12 cellular contexts compared by ENCODE assay signal in the genomic region with DNA sequence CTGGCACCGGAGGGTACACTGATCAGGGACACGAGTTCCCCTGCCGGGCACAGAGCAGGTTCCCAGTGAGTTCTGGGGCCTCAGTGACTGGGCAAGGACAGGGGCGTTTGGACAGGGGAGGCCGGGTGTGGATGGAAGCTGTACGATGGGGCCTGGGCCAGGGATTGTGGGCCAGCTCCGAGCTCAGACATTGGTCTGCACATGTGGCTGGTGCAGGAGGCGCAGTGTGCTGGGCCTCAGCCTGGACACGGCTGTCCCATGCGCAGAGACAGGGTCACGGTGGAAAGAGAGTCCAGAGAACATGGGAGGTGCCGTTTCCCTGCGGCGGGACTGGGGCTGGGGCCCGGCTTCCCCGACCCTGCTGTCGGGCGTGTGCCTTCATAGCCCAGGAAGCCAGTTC.
DNase-seq lines count a peak whose midpoint lies in the region; ATAC-seq and TF ChIP-seq lines count a peak whose summit lies in the region.
"Had no signal": no experiment of that assay in that cellular context is flagged by ENCODE, and none has a peak within 500 bp of the region (broad histone marks: within the 10 kb centered on the region; RNA-seq: fewer than 3 reads in every experiment).

No MANE protein-coding gene starts in this region.

- H3K9me3 Mint-ChIP-seq in H9 (peaks cover 40 to 42% of the 10 kb centered on the region in 2 experiments), endothelial cell (ENCODE audit: unreplicated experiment) (peaks cover 28% of the 10 kb centered on the region)
- H3K9me3 Mint-ChIP-seq in stimulated activated effector memory CD8-positive, alpha-beta T cell treated with anti-CD3 and anti-CD28 coated beads, Interleukin-12 subunit alpha, Interleukin-12 subunit beta, amount 100 ng/mL, for 72 hours: peaks cover 29% of the 10 kb centered on the region

- H3K23ac ChIP-seq in H9 (ENCODE audit: insufficient read length, low read depth, low read length): no peak overlapping the region

- no peak overlapping the region for H2AFZ ChIP-seq in H9 (ENCODE audit: low read length)

- H4K5ac ChIP-seq in H9 (ENCODE audit: insufficient read length, low read depth, low read length): no peak overlapping the region

- WGBS in H9 (ENCODE audit: extremely low coverage, insufficient read length, low lambda C conversion rate): no CpG with 5 or more reads among the region's 18 CpGs

- DNase-seq in H9 (no peak), endothelial cell (ENCODE audit: low spot score) (no peak), kidney glomerular epithelial cell (lab: John Stamatoyannopoulos, UW) (no peak)
- no peak for DNase-seq in stimulated activated effector memory CD8-positive, alpha-beta T cell treated with anti-CD3 and anti-CD28 coated beads, Interleukin-12 subunit alpha, Interleukin-12 subunit beta, amount 100 ng/mL, for 72 hours (ENCODE audit: low spot score in 2 of 2)
- DNase-seq: activated CD8-positive, alpha-beta memory T cell treated with anti-CD3 and anti-CD28 coated beads, Interleukin-2, amount 10 ng/mL, durations not matched to agents 7 days and 5 days; amniotic stem cell; NCI-H2171 treated with DMSO at 0.1 percent for 48 hours; stimulated activated CD4-positive, alpha-beta T cell treated with anti-CD3 and anti-CD28 coated beads, Interleukin-4, amount 100 ng/mL, for 4 hours had no signal

- H3K18ac ChIP-seq in H9 (ENCODE audit: insufficient read length, low read depth, low read length): no peak overlapping the region

- H3K4me3 Mint-ChIP-seq in H9: no peak overlapping the region
- H3K4me3 Mint-ChIP-seq in endothelial cell (ENCODE audit: unreplicated experiment): no peak overlapping the region
- H3K4me3 Mint-ChIP-seq in stimulated activated effector memory CD8-positive, alpha-beta T cell treated with anti-CD3 and anti-CD28 coated beads, Interleukin-12 subunit alpha, Interleukin-12 subunit beta, amount 100 ng/mL, for 72 hours: no peak overlapping the region
- H3K4me3 Mint-ChIP-seq: activated CD8-positive, alpha-beta memory T cell treated with anti-CD3 and anti-CD28 coated beads, Interleukin-2, amount 10 ng/mL, durations not matched to agents 7 days and 5 days had no signal

- H3K4me3 ChIP-seq in mucosa of rectum (ENCODE audit: low read length in 2 of 2) (no peak overlapping the region), stomach smooth muscle (ENCODE audit: low read length in 2 of 2) (peak overlapping the region in 1 of 2 donors; percentile 58)

- H4K8ac ChIP-seq in H9 (replicated peaks; ENCODE audit: insufficient read length, low read depth, low read length): no peak overlapping the region

- H4K20me1 ChIP-seq in H9 (ENCODE audit: control insufficient read depth, insufficient read depth, insufficient read length): no peaks in the 10 kb centered on the region

- H3K27me3 ChIP-seq in H9 (ENCODE audit: insufficient read depth, low read length) (no peaks in the 10 kb centered on the region; the same call in 1 of the 2 replicates), mucosa of rectum (ENCODE audit: control insufficient read depth in 2 of 2, insufficient read depth in 2 of 2, low read length in 2 of 2) (no peaks in the 10 kb centered on the region), stomach smooth muscle (ENCODE audit: control insufficient read depth in 1 of 2, insufficient read depth in 2 of 2, low read length in 2 of 2) (no peaks in the 10 kb centered on the region)

- ATAC-seq in stimulated activated effector memory CD8-positive, alpha-beta T cell treated with anti-CD3 and anti-CD28 coated beads, Interleukin-12 subunit alpha, Interleukin-12 subunit beta, amount 100 ng/mL, for 72 hours: no peak
- no peak for ATAC-seq in GM21786 (IDR thresholded peaks at IDR 0.05; ENCODE audit: unreplicated experiment)
- no peak for ATAC-seq in GM21576 (IDR thresholded peaks at IDR 0.05; ENCODE audit: unreplicated experiment)
- ATAC-seq: activated CD8-positive, alpha-beta memory T cell treated with anti-CD3 and anti-CD28 coated beads, Interleukin-2, amount 10 ng/mL, durations not matched to agents 7 days and 5 days had no signal

- H2BK120ac ChIP-seq in H9 (ENCODE audit: low read depth, low read length, poor library complexity, severe bottlenecking): no peak overlapping the region

- H3K27ac Mint-ChIP-seq in H9 (no peak overlapping the region), endothelial cell (ENCODE audit: unreplicated experiment) (peak overlapping the region; percentile 59)
- H3K27ac Mint-ChIP-seq in stimulated activated effector memory CD8-positive, alpha-beta T cell treated with anti-CD3 and anti-CD28 coated beads, Interleukin-12 subunit alpha, Interleukin-12 subunit beta, amount 100 ng/mL, for 72 hours: no peak overlapping the region
- H3K27ac Mint-ChIP-seq: activated CD8-positive, alpha-beta memory T cell treated with anti-CD3 and anti-CD28 coated beads, Interleukin-2, amount 10 ng/mL, durations not matched to agents 7 days and 5 days had no signal

- H3K79me2 ChIP-seq in H9 (ENCODE audit: insufficient read depth, low read length): no peaks in the 10 kb centered on the region

- peaks cover 16 to 46% (median 27%) of the 10 kb centered on the region in 3 experiments for H3K36me3 Mint-ChIP-seq in H9 (ENCODE audit: insufficient read depth in 1 of 3, low read depth in 3 of 3)
- H3K36me3 Mint-ChIP-seq in endothelial cell (ENCODE audit: low read depth, unreplicated experiment): peaks cover 46% of the 10 kb centered on the region
- H3K36me3 Mint-ChIP-seq in stimulated activated effector memory CD8-positive, alpha-beta T cell treated with anti-CD3 and anti-CD28 coated beads, Interleukin-12 subunit alpha, Interleukin-12 subunit beta, amount 100 ng/mL, for 72 hours: no peaks in the 10 kb centered on the region
- H3K36me3 Mint-ChIP-seq: activated CD8-positive, alpha-beta memory T cell treated with anti-CD3 and anti-CD28 coated beads, Interleukin-2, amount 10 ng/mL, durations not matched to agents 7 days and 5 days had no signal

- H3K4me1 ChIP-seq in H9 (ENCODE audit: insufficient read depth, low read length) (peaks cover 3% of the 10 kb centered on the region; the same call in 1 of the 2 replicates), mucosa of rectum (ENCODE audit: control insufficient read depth in 2 of 2, insufficient read depth in 2 of 2, low read length in 2 of 2) (peaks cover 5 to 11% of the 10 kb centered on the region in 2 donors), stomach smooth muscle (ENCODE audit: control insufficient read depth, insufficient read depth, low read length) (peaks cover 31% of the 10 kb centered on the region)

- no peak overlapping the region for H2BK12ac ChIP-seq in H9 (ENCODE audit: insufficient read length, low read depth, low read length)

- peaks cover 92% of the 10 kb centered on the region for H3K27me3 Mint-ChIP-seq in H9 (ENCODE audit: low read depth)
- peaks cover 21% of the 10 kb centered on the region for H3K27me3 Mint-ChIP-seq in endothelial cell (ENCODE audit: unreplicated experiment)

- H3T11ph ChIP-seq in H9 (ENCODE audit: low read length): no peak overlapping the region

- H3K79me1 ChIP-seq in H9 (ENCODE audit: insufficient read depth, low read depth, low read length, poor library complexity, severe bottlenecking): no peaks in the 10 kb centered on the region

- H3K9me3 ChIP-seq in H9 (ENCODE audit: control insufficient read depth, low read depth, low read length) (no peaks in the 10 kb centered on the region), mucosa of rectum (ENCODE audit: control insufficient read depth in 2 of 2, low read length in 2 of 2) (no peaks in the 10 kb centered on the region), stomach smooth muscle (ENCODE audit: control insufficient read depth in 2 of 2, low read length in 2 of 2) (peaks cover 7 to 20% of the 10 kb centered on the region in 2 donors)

- H4K91ac ChIP-seq in H9 (ENCODE audit: insufficient read length, low read depth, low read length): no peak overlapping the region

- H2BK20ac ChIP-seq in H9 (ENCODE audit: low read depth, low read length, poor library complexity, severe bottlenecking): no peak overlapping the region

- H3K56ac ChIP-seq in H9 (ENCODE audit: insufficient read length, low read depth, low read length): no peak overlapping the region

- no peak overlapping the region for H2BK5ac ChIP-seq in H9 (ENCODE audit: insufficient read length, low read length)

- H3K36me3 ChIP-seq in mucosa of rectum (ENCODE audit: control insufficient read depth in 2 of 2, insufficient read depth in 2 of 2, low read length in 2 of 2): peaks cover 0 to 4% of the 10 kb centered on the region in 2 donors
- no peaks in the 10 kb centered on the region for H3K36me3 ChIP-seq in stomach smooth muscle (ENCODE audit: control insufficient read depth in 2 of 2, insufficient read depth in 2 of 2, low read length in 2 of 2)

- H3K23me2 ChIP-seq in H9 (ENCODE audit: insufficient read length, low read depth, low read length, poor library complexity, severe bottlenecking): no peaks in the 10 kb centered on the region

- H3K9ac ChIP-seq in H9 (ENCODE audit: extremely low read depth, insufficient read length, low read length): no peak overlapping the region
- H3K9ac ChIP-seq in mucosa of rectum (ENCODE audit: low read depth in 1 of 2, low read length in 2 of 2): no peak overlapping the region
- H3K9ac ChIP-seq in stomach smooth muscle (ENCODE audit: low read length in 2 of 2): peak overlapping the region in 1 of 2 donors; percentile 2

- no peak overlapping the region for H3K4me2 ChIP-seq in H9 (ENCODE audit: insufficient read depth, insufficient read length, low read length)

- TF ChIP-seq CTCF in H9 (conservative IDR thresholded peaks at IDR 0.05) (no peak), endothelial cell (IDR thresholded peaks at IDR 0.05; ENCODE audit: unreplicated experiment) (no peak)

- no peak overlapping the region for H2BK15ac ChIP-seq in H9 (ENCODE audit: low read depth, low read length)

- H3K4me1 Mint-ChIP-seq in H9 (peaks cover 18% of the 10 kb centered on the region in 2 experiments), endothelial cell (ENCODE audit: unreplicated experiment) (peaks cover 9% of the 10 kb centered on the region)
- H3K4me1 Mint-ChIP-seq in stimulated activated effector memory CD8-positive, alpha-beta T cell treated with anti-CD3 and anti-CD28 coated beads, Interleukin-12 subunit alpha, Interleukin-12 subunit beta, amount 100 ng/mL, for 72 hours: no peaks in the 10 kb centered on the region
- H3K4me1 Mint-ChIP-seq: activated CD8-positive, alpha-beta memory T cell treated with anti-CD3 and anti-CD28 coated beads, Interleukin-2, amount 10 ng/mL, durations not matched to agents 7 days and 5 days had no signal

- H3K27ac ChIP-seq in H9 (ENCODE audit: insufficient read length, low read depth, low read length): no peak overlapping the region
- peak overlapping the region; percentile 58 to 76 for H3K27ac ChIP-seq in mucosa of rectum (ENCODE audit: low read depth in 2 of 2, low read length in 2 of 2)
- peak overlapping the region; percentile 97 for H3K27ac ChIP-seq in stomach smooth muscle (ENCODE audit: low read length)

- H2AK5ac ChIP-seq in H9 (ENCODE audit: insufficient read length, low read length): no peak overlapping the region

- H3K4ac ChIP-seq in H9 (ENCODE audit: low read depth, low read length): no peak overlapping the region

- peak overlapping the region; percentile 54 for H3K14ac ChIP-seq in H9 (ENCODE audit: insufficient read depth, low read length)
